ENCODE assay signal across 15 cellular contexts in genomic region chr4:42513748-42514490, GRCh38.
A peak's percentile ranks its signal among the peaks of the same experiment; 100 is the strongest.
DNase-seq lines count a peak whose midpoint lies in the region; TF ChIP-seq lines count a peak whose summit lies in the region.
"Had no signal": no experiment of that assay in that cellular context is flagged by ENCODE, and none has a peak within 500 bp of the region (broad histone marks: within the 10 kb centered on the region; RNA-seq: fewer than 3 reads in every experiment).

No MANE protein-coding gene starts in this region.

- H3K27ac Mint-ChIP-seq in endodermal cell = peak overlapping the region; percentile 40
- no peak overlapping the region for H3K27ac Mint-ChIP-seq in neural progenitor cell
- H3K27ac Mint-ChIP-seq: CD4-positive, alpha-beta T cell; HFFc6; IgD-negative memory B cell had no signal

- H3K79me2 ChIP-seq in neural progenitor cell (ENCODE audit: low read depth) = no peaks in the 10 kb centered on the region

- no peak for TF ChIP-seq CTCF in endodermal cell (conservative IDR thresholded peaks at IDR 0.05)
- no peak for TF ChIP-seq CTCF in neural progenitor cell (IDR thresholded peaks at IDR 0.05)
- no peak for TF ChIP-seq CTCF in GM10248 (IDR thresholded peaks at IDR 0.05; ENCODE audit: control extremely low read depth, extremely low read depth, low read depth, missing control alignments)

- no peaks in the 10 kb centered on the region for H3K4me1 ChIP-seq in NT2/D1 (ENCODE audit: insufficient read depth, insufficient read length)
- H3K4me1 ChIP-seq in endodermal cell (ENCODE audit: control insufficient read depth, insufficient read depth, low read length) = peaks cover 10% of the 10 kb centered on the region
- H3K4me1 ChIP-seq in neural progenitor cell = peaks cover 27% of the 10 kb centered on the region
- H3K4me1 ChIP-seq: Caco-2 had no signal

- H3K9ac ChIP-seq in NT2/D1 (ENCODE audit: insufficient read length, low read depth) (no peak overlapping the region), endodermal cell (ENCODE audit: extremely low read depth, low read length, poor library complexity, severe bottlenecking) (no peak overlapping the region), neural progenitor cell (no peak overlapping the region)

- H2AFZ ChIP-seq in neural progenitor cell (replicated peaks) = no peak overlapping the region

- H3K27me3 ChIP-seq in NT2/D1 (ENCODE audit: insufficient read depth, insufficient read length) (peaks cover 5% of the 10 kb centered on the region), endodermal cell (ENCODE audit: control insufficient read depth, insufficient read depth, low read length, poor library complexity, severe bottlenecking) (no peaks in the 10 kb centered on the region), neural progenitor cell (no peaks in the 10 kb centered on the region)

- H3K4me2 ChIP-seq in neural progenitor cell = peak overlapping the region; percentile 33

- H3K27me3 Mint-ChIP-seq in endodermal cell (ENCODE audit: insufficient read depth) = no peaks in the 10 kb centered on the region
- H3K27me3 Mint-ChIP-seq in neural progenitor cell (ENCODE audit: insufficient read depth, low read depth) = peaks cover 6% of the 10 kb centered on the region
- H3K27me3 Mint-ChIP-seq: CD4-positive, alpha-beta T cell; IgD-negative memory B cell had no signal

- 75 to 83% methylated on average over 5 of the region's 5 CpGs for WGBS in endodermal cell (ENCODE audit: insufficient coverage in 1 of 2, insufficient read length in 1 of 2), 2 experiments

- H3F3A ChIP-seq in neural progenitor cell (ENCODE audit: low read depth) = peaks cover 22% of the 10 kb centered on the region

- H3K36me3 Mint-ChIP-seq in endodermal cell (ENCODE audit: low read depth) (peaks cover 3% of the 10 kb centered on the region), neural progenitor cell (no peaks in the 10 kb centered on the region)

- H3K36me3 ChIP-seq in NT2/D1 (ENCODE audit: insufficient read depth, insufficient read length, low read length) (no peaks in the 10 kb centered on the region), endodermal cell (ENCODE audit: control insufficient read depth, insufficient read depth, low read length) (no peaks in the 10 kb centered on the region), neural progenitor cell (no peaks in the 10 kb centered on the region)

- H3K4me3 ChIP-seq in NT2/D1 (ENCODE audit: insufficient read length, low read depth) = no peak overlapping the region
- no peak overlapping the region for H3K4me3 ChIP-seq in endodermal cell (ENCODE audit: low read length)
- H3K4me3 ChIP-seq in neural progenitor cell = no peak overlapping the region

- H3K27ac ChIP-seq in endodermal cell (ENCODE audit: low read depth, low read length) (no peak overlapping the region), neural progenitor cell (peak overlapping the region; percentile 83)
- H3K27ac ChIP-seq: C4-2B had no signal

- H3K9me3 ChIP-seq in NT2/D1 (ENCODE audit: insufficient read depth, low read length) (no peaks in the 10 kb centered on the region), endodermal cell (ENCODE audit: control insufficient read depth, low read length) (no peaks in the 10 kb centered on the region), neural progenitor cell (ENCODE audit: low read depth) (no peaks in the 10 kb centered on the region)
- H3K9me3 ChIP-seq: Caco-2 had no signal

- H3K4me3 Mint-ChIP-seq in endodermal cell (no peak overlapping the region), neural progenitor cell (no peak overlapping the region)
- H3K4me3 Mint-ChIP-seq: CD4-positive, alpha-beta T cell; HFFc6 had no signal

- no peaks in the 10 kb centered on the region for H3K9me3 Mint-ChIP-seq in endodermal cell
- no peaks in the 10 kb centered on the region for H3K9me3 Mint-ChIP-seq in neural progenitor cell
- H3K9me3 Mint-ChIP-seq: CD4-positive, alpha-beta T cell; HFFc6; IgD-negative memory B cell had no signal

- POLR2A ChIA-PET in GM10248 (lab: Yijun Ruan, JAX) = no interaction called here

- H3K4me1 Mint-ChIP-seq in endodermal cell = peaks cover 50% of the 10 kb centered on the region
- peaks cover 9% of the 10 kb centered on the region for H3K4me1 Mint-ChIP-seq in neural progenitor cell

- CTCF ChIA-PET in GM10248 (lab: Yijun Ruan, JAX) = interaction anchor here (1.0 to 7.3 kb wide), 3 partner anchors 23 to 233 kb away, joined by 4 to 36 read pairs (median 4); no protein-coding TSS in a partner anchor

- peaks cover 5% of the 10 kb centered on the region for H4K20me1 ChIP-seq in neural progenitor cell (ENCODE audit: low read depth)

- peak; percentile 18 for DNase-seq in NT2/D1 (ENCODE audit: low read depth, low spot score)
- no peak for DNase-seq in endodermal cell
- DNase-seq in neural progenitor cell (ENCODE audit: low spot score) = peak; percentile 71
- DNase-seq in GM10248 (ENCODE audit: extremely low spot score) = no peak
- DNase-seq in NCI-H187 treated with DMSO at 0.1 percent for 48 hours (lab: John Stamatoyannopoulos, UW) = no peak
- no peak for DNase-seq in cortex of kidney (lab: John Stamatoyannopoulos, UW)
- DNase-seq: ACHN; AML-193; Caco-2; CD4-positive, alpha-beta T cell; GDM1; HFFc6; KBM-7 had no signal

Comparison
In these comparisons a context has a peak if more than half of its experiments do, and no peak if none do; other contexts are left out.
1. DNase-seq: peak in NT2/D1 (single experiment) and neural progenitor cell (single experiment); none in endodermal cell (single experiment), GM10248 (single experiment), NCI-H187 treated with DMSO at 0.1 percent for 48 hours (single experiment) and cortex of kidney (single experiment).